ENCODE assay signal across 20 cellular contexts in genomic region chr15:89150286-89150685, GRCh38.
DNase-seq lines count a peak whose midpoint lies in the region; ATAC-seq, FAIRE-seq and TF ChIP-seq lines count a peak whose summit lies in the region.
"Had no signal": no experiment of that assay in that cellular context is flagged by ENCODE, and none has a peak within 500 bp of the region (broad histone marks: within the 10 kb centered on the region; RNA-seq: fewer than 3 reads in every experiment).

No MANE protein-coding gene starts in this region.

- H3K9me3 Mint-ChIP-seq in glutamatergic neuron (ENCODE audit: unreplicated experiment) (no peaks in the 10 kb centered on the region), natural killer cell (no peaks in the 10 kb centered on the region)
- H3K9me3 Mint-ChIP-seq: activated T-helper 1 cell treated with anti-CD3 and anti-CD28 coated beads, Interleukin-12 subunit alpha, Interleukin-12 subunit beta, Interleukin-2, Interleukin-4 antibody, amounts not matched to agents 30 ng/mL and 10 ng/mL and 1 ng/mL, durations not matched to agents 14 hours and 24 hours and 36 hours; dendritic cell treated with granulocyte-macrophage colony-stimulating factor and Interleukin-4, amounts not matched to agents 40 ng/mL and 50 ng/mL, for 4 days; H9; IgD-negative memory B cell; neural progenitor cell had no signal

- peaks cover 12 to 30% of the 10 kb centered on the region in 2 experiments for H3K36me3 ChIP-seq in HepG2 (replicated peaks in 1 of 2; ENCODE audit: control insufficient read depth in 1 of 2, insufficient read depth in 2 of 2, low read length in 2 of 2)
- H3K36me3 ChIP-seq in right lobe of liver, result peaks cover 0 to 38% (median 14%) of the 10 kb centered on the region in 4 donors
- peaks cover 38% of the 10 kb centered on the region for H3K36me3 ChIP-seq in upper lobe of right lung
- H3K36me3 ChIP-seq: neural progenitor cell had no signal

- H3K4me1 Mint-ChIP-seq in glutamatergic neuron (ENCODE audit: low read depth, unreplicated experiment) (peaks cover 22% of the 10 kb centered on the region), natural killer cell (peaks cover 33 to 43% of the 10 kb centered on the region in 2 donors)
- H3K4me1 Mint-ChIP-seq: neural progenitor cell had no signal

- DNase-seq in HepG2 (ENCODE audit: low spot score), result no peak
- no peak for DNase-seq in right lobe of liver
- DNase-seq in glutamatergic neuron, result no peak
- no peak for DNase-seq in natural killer cell
- DNase-seq in upper lobe of right lung, result no peak
- DNase-seq in activated CD4-positive, alpha-beta T cell treated with anti-CD3 and anti-CD28 coated beads for 4 hours, result no peak
- no peak for DNase-seq in NCI-H2171 (lab: John Stamatoyannopoulos, UW)
- DNase-seq in HCEC 1CT, result no peak
- DNase-seq: brain microvascular endothelial cell; COR-L47; erythroblast; H9; NCI-H2081 treated with DMSO at 0.1 percent for 48 hours; NCI-H526 treated with DMSO at 0.1 percent for 48 hours; PC-9; stimulated activated CD4-positive, alpha-beta T cell treated with anti-CD3 and anti-CD28 coated beads, Interleukin-1b, Interleukin-23, amount 100 ng/mL, for 48 hours had no signal

- no peak for TF ChIP-seq EP300 in HepG2 (IDR thresholded peaks at IDR 0.05; ENCODE audit: low read depth in 2 of 2, low read length in 2 of 2)
- no peak for TF ChIP-seq EP300 in HepG2 (CRISPR knock-in tag; IDR thresholded peaks at IDR 0.05; ENCODE audit: borderline replicate concordance)

- POLR2A ChIA-PET in HepG2 (lab: Yijun Ruan, JAX), result no interaction called here

- FAIRE-seq in HepG2 (lab: Jason Lieb, UNC), result no peak

- no peaks in the 10 kb centered on the region for H3K79me2 ChIP-seq in HepG2 (ENCODE audit: insufficient read depth, low read length)

- H4K20me1 ChIP-seq in HepG2 (ENCODE audit: insufficient read depth, low read length), result no peaks in the 10 kb centered on the region

- H3K4me3 ChIP-seq in HepG2 (replicated peaks in 1 of 3; ENCODE audit: insufficient read depth in 1 of 3, low read depth in 2 of 3, low read length in 3 of 3) (no peak overlapping the region), right lobe of liver (no peak overlapping the region), upper lobe of right lung (no peak overlapping the region)
- H3K4me3 ChIP-seq: neural progenitor cell, PC-9 had no signal

- no peaks in the 10 kb centered on the region for H3K36me3 Mint-ChIP-seq in glutamatergic neuron (ENCODE audit: unreplicated experiment)
- peaks cover 9% of the 10 kb centered on the region for H3K36me3 Mint-ChIP-seq in natural killer cell

- H3K27me3 Mint-ChIP-seq in glutamatergic neuron (ENCODE audit: unreplicated experiment) (no peaks in the 10 kb centered on the region), natural killer cell (ENCODE audit: low read depth in 2 of 2) (no peaks in the 10 kb centered on the region)
- H3K27me3 Mint-ChIP-seq: dendritic cell treated with granulocyte-macrophage colony-stimulating factor and Interleukin-4, amounts not matched to agents 40 ng/mL and 50 ng/mL, for 4 days; IgD-negative memory B cell had no signal

- H3K27ac ChIP-seq in HepG2 (ENCODE audit: extremely low read length, insufficient read depth, low read length) (peak overlapping the region; percentile 49), right lobe of liver (no peak overlapping the region), upper lobe of right lung (peak overlapping the region; percentile 79)
- H3K27ac ChIP-seq: brain microvascular endothelial cell, neural progenitor cell, PC-9 had no signal

- intact Hi-C loops in HepG2 (cut with micrococcal nuclease; ENCODE audit: unreplicated experiment) (no loop called here), right lobe of liver (cut with DNase I) (no loop called here), natural killer cell (cut with micrococcal nuclease) (no loop called here), upper lobe of right lung (cut with DNase I) (no loop called here)

- peaks cover 23% of the 10 kb centered on the region for H3K4me1 ChIP-seq in HepG2 (ENCODE audit: insufficient read depth, low read length)
- peaks cover 0 to 14% (median 6%) of the 10 kb centered on the region in 4 donors for H3K4me1 ChIP-seq in right lobe of liver
- H3K4me1 ChIP-seq in upper lobe of right lung, result peaks cover 17% of the 10 kb centered on the region
- H3K4me1 ChIP-seq: neural progenitor cell had no signal

- H3K27me3 ChIP-seq in HepG2 (ENCODE audit: control insufficient read depth in 1 of 2, insufficient read depth in 2 of 2, low read length in 2 of 2) (no peaks in the 10 kb centered on the region), right lobe of liver (no peaks in the 10 kb centered on the region), upper lobe of right lung (no peaks in the 10 kb centered on the region)
- H3K27me3 ChIP-seq: brain microvascular endothelial cell, neural progenitor cell had no signal

- no TSS peak for BruUV-seq in HepG2 (replicated peaks; lab: Mats Ljungman, UMichigan)

- TF ChIP-seq POLR2A in HepG2 (IDR thresholded peaks at IDR 0.05; ENCODE audit: insufficient read depth in 1 of 2, low read depth in 2 of 2, low read length in 2 of 2) (no peak), right lobe of liver (IDR thresholded peaks at IDR 0.05) (no peak)

- H2AFZ ChIP-seq in HepG2 (ENCODE audit: low read length), result no peak overlapping the region
- H2AFZ ChIP-seq: neural progenitor cell, PC-9 had no signal

- H3K9ac ChIP-seq in HepG2 (ENCODE audit: insufficient read depth, low read depth, low read length), result no peak overlapping the region
- H3K9ac ChIP-seq: neural progenitor cell had no signal

- H3K4me2 ChIP-seq in HepG2 (ENCODE audit: low read depth, low read length), result peak overlapping the region; percentile 28; the same call in 1 of the 2 replicates
- H3K4me2 ChIP-seq: neural progenitor cell, PC-9 had no signal

- H3K4me3 Mint-ChIP-seq in glutamatergic neuron (ENCODE audit: unreplicated experiment), result no peak overlapping the region
- H3K4me3 Mint-ChIP-seq in natural killer cell, result no peak overlapping the region
- H3K4me3 Mint-ChIP-seq: activated T-helper 1 cell treated with anti-CD3 and anti-CD28 coated beads, Interleukin-12 subunit alpha, Interleukin-12 subunit beta, Interleukin-2, Interleukin-4 antibody, amounts not matched to agents 30 ng/mL and 10 ng/mL and 1 ng/mL, durations not matched to agents 14 hours and 24 hours and 36 hours; dendritic cell treated with granulocyte-macrophage colony-stimulating factor and Interleukin-4, amounts not matched to agents 40 ng/mL and 50 ng/mL, for 4 days; H9; IgD-negative memory B cell; neural progenitor cell had no signal

- in situ Hi-C loops in HepG2 (cut with HindIII; ENCODE audit: extremely low pct_ligation_motif_present, low pct_unique_long_range_greater_than_20kb), result no loop called here

- H3K27ac Mint-ChIP-seq in glutamatergic neuron (ENCODE audit: unreplicated experiment) (peak overlapping the region; percentile 45), natural killer cell (peak overlapping the region; percentile 53 to 68)
- H3K27ac Mint-ChIP-seq: activated T-helper 1 cell treated with anti-CD3 and anti-CD28 coated beads, Interleukin-12 subunit alpha, Interleukin-12 subunit beta, Interleukin-2, Interleukin-4 antibody, amounts not matched to agents 30 ng/mL and 10 ng/mL and 1 ng/mL, durations not matched to agents 14 hours and 24 hours and 36 hours; neural progenitor cell had no signal

- no peak for TF ChIP-seq RAD21 in HepG2 (CRISPR knock-in tag; IDR thresholded peaks at IDR 0.05)

- H3K9me3 ChIP-seq in HepG2 (ENCODE audit: low read length) (no peaks in the 10 kb centered on the region), right lobe of liver (no peaks in the 10 kb centered on the region), upper lobe of right lung (no peaks in the 10 kb centered on the region)

- ATAC-seq in HepG2, result no peak
- no peak for ATAC-seq in right lobe of liver
- ATAC-seq in natural killer cell, result no peak
- ATAC-seq in upper lobe of right lung, result peak; percentile 12

- 95% methylated on average over 3 of the region's 3 CpGs for WGBS in HepG2 (ENCODE audit: low lambda C conversion rate)
- WGBS in right lobe of liver (ENCODE audit: insufficient coverage, low coverage, low lambda C conversion rate, missing lambda C conversion rate), result 94% methylated on average over 3 of the region's 3 CpGs

- CTCF ChIA-PET in HepG2 (lab: Yijun Ruan, JAX; ENCODE audit: low intra/inter-chr PET ratio, low total read pairs), result no interaction called here

- no peak for TF ChIP-seq CTCF in HepG2 (CRISPR knock-in tag; IDR thresholded peaks at IDR 0.05)
- no peak for TF ChIP-seq CTCF in right lobe of liver (IDR thresholded peaks at IDR 0.05)
- TF ChIP-seq CTCF in glutamatergic neuron (IDR thresholded peaks at IDR 0.05; ENCODE audit: partially characterized antibody, unreplicated experiment), result no peak
- TF ChIP-seq CTCF in natural killer cell (IDR thresholded peaks at IDR 0.05), result no peak
- no peak for TF ChIP-seq CTCF in upper lobe of right lung (IDR thresholded peaks at IDR 0.05)

TF ChIP-seq in HepG2, 621 proteins besides CTCF, POLR2A, EP300 and RAD21 (continues in another document):
- no peak for TF ChIP-seq MAF1 (CRISPR knock-in tag; IDR thresholded peaks at IDR 0.05; ENCODE audit: borderline replicate concordance)
- no peak for TF ChIP-seq DMTF1 (CRISPR knock-in tag; IDR thresholded peaks at IDR 0.05)
- no peak for TF ChIP-seq NR2F1 (CRISPR knock-in tag; IDR thresholded peaks at IDR 0.05)
- no peak for TF ChIP-seq MATR3 (CRISPR knock-in tag; IDR thresholded peaks at IDR 0.05)
- TF ChIP-seq ZFY (CRISPR knock-in tag; IDR thresholded peaks at IDR 0.05), result no peak

Comparison
In these comparisons a context has a peak if more than half of its experiments do, and no peak if none do; other contexts are left out.
1. H3K27ac ChIP-seq: peak in HepG2 (single experiment) and upper lobe of right lung (single experiment); none in right lobe of liver (0 of 3).